In genomic region chr11:67285541-67286498, GRCh38 we compare ENCODE assay signal across 10 cellular contexts. TPM values are rescaled to one million over a fixed set of nuclear protein-coding genes. Genes with fewer than 3 reads are reported as not detected.
DNase-seq lines count a peak whose midpoint lies in the region; ATAC-seq lines count a peak whose summit lies in the region.
"Had no signal": no experiment of that assay in that cellular context is flagged by ENCODE, and none has a peak within 500 bp of the region (broad histone marks: within the 10 kb centered on the region; RNA-seq: fewer than 3 reads in every experiment).

No MANE protein-coding gene starts in this region.

- CTCF ChIA-PET in CD8-positive, alpha-beta memory T cell (lab: Charles Lee) = interaction anchor here (1.2 to 9.5 kb wide), 4 partner anchors 7 to 32 kb away, joined by 4 to 114 read pairs (median 19); partner anchors contain the start of gene GRK2

- no peak overlapping the region for H3K4me3 ChIP-seq in CD8-positive, alpha-beta memory T cell (ENCODE audit: low read length)
- no peak overlapping the region for H3K4me3 ChIP-seq in duodenal mucosa (ENCODE audit: low read depth in 1 of 2, low read length in 2 of 2)

- no peak for ATAC-seq in HG02840 (IDR thresholded peaks at IDR 0.05; ENCODE audit: low FRiP score, unreplicated experiment)

- peak; percentile 57 to 74 (median 62) for DNase-seq in CD8-positive, alpha-beta memory T cell
- peak; percentile 29 for DNase-seq in T follicular helper cell (ENCODE audit: low read depth)
- peak; percentile 82 for DNase-seq in posterior vena cava (ENCODE audit: low spot score)
- no peak for DNase-seq in NCI-H524 treated with DMSO at 0.1 percent for 48 hours (lab: John Stamatoyannopoulos, UW)
- DNase-seq in NCI-H1930 (lab: John Stamatoyannopoulos, UW) = no peak
- no peak for DNase-seq in DMS 273 treated with DMSO at 0.1 percent for 48 hours (lab: John Stamatoyannopoulos, UW)
- DNase-seq: NCI-H1694 had no signal

- H3K27me3 ChIP-seq in CD8-positive, alpha-beta memory T cell (ENCODE audit: insufficient read depth, low read length, poor library complexity, severe bottlenecking) = no peaks in the 10 kb centered on the region
- H3K27me3 ChIP-seq in duodenal mucosa (ENCODE audit: control insufficient read depth in 1 of 2, insufficient read depth in 2 of 2, low read length in 2 of 2) = no peaks in the 10 kb centered on the region

- H3K27ac Mint-ChIP-seq in CD8-positive, alpha-beta memory T cell = peak overlapping the region; percentile 86 to 100 (median 99)

- H3K4me1 ChIP-seq in CD8-positive, alpha-beta memory T cell (ENCODE audit: insufficient read depth, low read length) = peaks cover 61% of the 10 kb centered on the region
- H3K4me1 ChIP-seq in duodenal mucosa (ENCODE audit: control insufficient read depth in 1 of 2, insufficient read depth in 2 of 2, low read length in 2 of 2) = peaks cover 34% of the 10 kb centered on the region in 2 donors

- no peaks in the 10 kb centered on the region for H3K9me3 ChIP-seq in CD8-positive, alpha-beta memory T cell (ENCODE audit: low read length)
- no peaks in the 10 kb centered on the region for H3K9me3 ChIP-seq in duodenal mucosa (ENCODE audit: control insufficient read depth in 1 of 2, low read length in 2 of 2)

- H3K9me3 Mint-ChIP-seq in CD8-positive, alpha-beta memory T cell = no peaks in the 10 kb centered on the region
- H3K9me3 Mint-ChIP-seq: nephron had no signal

- no peak overlapping the region for H3K9ac ChIP-seq in duodenal mucosa (ENCODE audit: low read depth in 1 of 2, low read length in 2 of 2)

- peak overlapping the region; percentile 88 for H3K27ac ChIP-seq in CD8-positive, alpha-beta memory T cell (ENCODE audit: low read depth, low read length)
- peak overlapping the region; percentile 67 for H3K27ac ChIP-seq in duodenal mucosa (ENCODE audit: low read depth, low read length)

- H3K27me3 Mint-ChIP-seq in CD8-positive, alpha-beta memory T cell = peaks cover 0 to 2% of the 10 kb centered on the region in 2 donors

- H3K4me1 Mint-ChIP-seq in CD8-positive, alpha-beta memory T cell = peaks cover 33 to 54% (median 35%) of the 10 kb centered on the region in 3 donors

- H3K36me3 ChIP-seq in CD8-positive, alpha-beta memory T cell (ENCODE audit: insufficient read depth, low read length) = peaks cover 47% of the 10 kb centered on the region
- H3K36me3 ChIP-seq in duodenal mucosa (ENCODE audit: control insufficient read depth in 1 of 2, insufficient read depth in 2 of 2, low read length in 2 of 2) = peaks cover 44 to 68% of the 10 kb centered on the region in 2 donors

- POLR2A ChIA-PET in CD8-positive, alpha-beta memory T cell (lab: Charles Lee) = interaction anchor here (0.6 to 15.0 kb wide), 2 partner anchors 13 to 143 kb away, joined by 8 to 283 read pairs; partner anchors contain the start of gene GRK2

- intact Hi-C loops in posterior vena cava (cut with DNase I) = no loop called here

- H3K36me3 Mint-ChIP-seq in CD8-positive, alpha-beta memory T cell = peaks cover 0 to 69% (median 3%) of the 10 kb centered on the region in 3 donors

- peak overlapping the region; percentile 8 to 83 (median 76) for H3K4me3 Mint-ChIP-seq in CD8-positive, alpha-beta memory T cell
- H3K4me3 Mint-ChIP-seq: nephron had no signal

RNA-seq across cellular contexts. Expression of gene ANKRD13D, which starts 3.3 kb away (rescaled TPM):
- total RNA-seq in CD8-positive, alpha-beta memory T cell = 10 to 100 TPM; 84.9 to 90.1 TPM
- 23.9 TPM for polyA plus RNA-seq in CD8-positive, alpha-beta memory T cell
- 10 to 100 TPM; 40.7 to 42.8 TPM for total RNA-seq in posterior vena cava

RNA-seq across cellular contexts. Expression of gene SSH3, which starts 17.5 kb away (rescaled TPM):
- total RNA-seq in CD8-positive, alpha-beta memory T cell = 10 to 100 TPM in 1 of 2 experiments, 1 to 10 TPM in 1; 8.4 to 10.6 TPM
- 3.5 TPM for polyA plus RNA-seq in CD8-positive, alpha-beta memory T cell
- total RNA-seq in posterior vena cava = 10 to 100 TPM; 23.5 to 26.2 TPM

RNA-seq across cellular contexts. Expression of gene GRK2, which starts 19.5 kb away (rescaled TPM):
- total RNA-seq in CD8-positive, alpha-beta memory T cell = 100 to 1,000 TPM; 237 to 246 TPM
- polyA plus RNA-seq in CD8-positive, alpha-beta memory T cell = 69.9 TPM
- total RNA-seq in posterior vena cava = 10 to 100 TPM; 50.4 to 58.2 TPM

Comparison
In these comparisons a context has a peak if more than half of its experiments do, and no peak if none do; other contexts are left out.
1. DNase-seq: peak in CD8-positive, alpha-beta memory T cell (5 of 5), T follicular helper cell (single experiment) and posterior vena cava (single experiment); none in NCI-H524 treated with DMSO at 0.1 percent for 48 hours (single experiment), NCI-H1930 (0 of 2) and DMS 273 treated with DMSO at 0.1 percent for 48 hours (single experiment).
2. RNA of gene GRK2, which starts 19.5 kb away (total RNA-seq): 237 to 246 TPM in CD8-positive, alpha-beta memory T cell; 50.4 to 58.2 TPM in posterior vena cava; every median in the first group is over 4 times any median in the second.